ENCODE assay signal across 8 cellular contexts in the genomic region with DNA sequence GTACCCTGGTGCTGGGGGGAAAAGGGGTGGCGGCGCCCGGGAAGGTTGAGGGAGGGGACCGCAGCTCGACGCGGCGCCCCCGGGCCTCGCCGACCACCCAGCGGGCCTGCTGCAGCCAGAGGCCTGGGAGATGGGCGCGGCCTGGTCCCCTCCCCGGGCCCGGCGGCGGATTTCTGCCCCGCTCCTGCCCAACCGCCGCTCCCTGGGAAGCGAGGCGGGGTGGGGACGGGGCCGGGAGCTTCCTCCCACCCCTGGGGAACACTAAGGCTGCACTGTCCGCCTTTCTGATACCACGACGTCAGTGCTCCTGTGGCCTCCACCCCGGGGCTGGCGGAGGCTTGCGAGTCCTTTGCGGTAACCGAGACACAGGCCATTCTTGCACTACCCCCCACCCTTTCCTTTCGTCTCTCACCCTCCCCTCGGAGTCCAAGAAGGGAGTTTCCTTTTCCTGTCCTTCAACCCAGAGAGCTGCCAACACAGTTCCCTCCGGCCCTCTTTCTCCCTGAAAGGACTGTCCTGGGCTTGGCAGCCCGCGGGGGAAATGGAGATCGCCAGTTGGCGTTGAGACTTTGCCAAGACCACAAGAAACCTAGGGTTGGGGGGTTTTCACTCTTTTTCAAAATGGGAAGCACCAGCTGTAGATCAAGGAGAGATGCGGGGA. TPM values are rescaled to one million over a fixed set of nuclear protein-coding genes. Genes with fewer than 3 reads are reported as not detected.
A peak's percentile ranks its signal among the peaks of the same experiment; 100 is the strongest.
DNase-seq lines count a peak whose midpoint lies in the region; ATAC-seq lines count a peak whose summit lies in the region.

No MANE protein-coding gene starts in this region.

- H3K9me3 ChIP-seq in BLaER1: no peaks in the 10 kb centered on the region

- peaks cover 47% of the 10 kb centered on the region for H4K20me1 ChIP-seq in BLaER1

- peak overlapping the region; percentile 98 to 99 for H3K27ac Mint-ChIP-seq in stimulated activated naive CD8-positive, alpha-beta T cell treated with anti-CD3 and anti-CD28 coated beads, Interleukin-15, amount 100 ng/mL, for 72 hours

- no peaks in the 10 kb centered on the region for H3K9me3 Mint-ChIP-seq in stimulated activated naive CD8-positive, alpha-beta T cell treated with anti-CD3 and anti-CD28 coated beads, Interleukin-15, amount 100 ng/mL, for 72 hours

- peaks cover 1% of the 10 kb centered on the region; the same call in 1 of the 2 replicates for H3K36me3 ChIP-seq in BLaER1

- no peaks in the 10 kb centered on the region for H3K27me3 ChIP-seq in BLaER1

- peak overlapping the region; percentile 96 to 100 for H3K4me3 Mint-ChIP-seq in stimulated activated naive CD8-positive, alpha-beta T cell treated with anti-CD3 and anti-CD28 coated beads, Interleukin-15, amount 100 ng/mL, for 72 hours

- DNase-seq in NCI-H2227 treated with DMSO at 0.1 percent for 48 hours (lab: John Stamatoyannopoulos, UW): peak; percentile 30
- peak; percentile 36 for DNase-seq in activated CD8-positive, alpha-beta memory T cell treated with anti-CD3 and anti-CD28 coated beads, Interleukin-2, amount 50 U/mL, for 4 hours
- DNase-seq in mucosa of gallbladder (ENCODE audit: low spot score): peak; percentile 38
- peak in 1 of 2 donors; percentile 58 for DNase-seq in stimulated activated naive CD8-positive, alpha-beta T cell treated with anti-CD3 and anti-CD28 coated beads, Interleukin-15, amount 100 ng/mL, for 72 hours

- ATAC-seq in GM18868 (IDR thresholded peaks at IDR 0.05; ENCODE audit: unreplicated experiment) (peak; percentile 24), HG03095 (IDR thresholded peaks at IDR 0.05; ENCODE audit: unreplicated experiment) (peak; percentile 31), esophagus mucosa (peak; percentile 72)
- ATAC-seq in stimulated activated naive CD8-positive, alpha-beta T cell treated with anti-CD3 and anti-CD28 coated beads, Interleukin-15, amount 100 ng/mL, for 72 hours: peak; percentile 44

- peaks cover 6% of the 10 kb centered on the region for H3K27me3 Mint-ChIP-seq in stimulated activated naive CD8-positive, alpha-beta T cell treated with anti-CD3 and anti-CD28 coated beads, Interleukin-15, amount 100 ng/mL, for 72 hours

- H3K4me1 Mint-ChIP-seq in stimulated activated naive CD8-positive, alpha-beta T cell treated with anti-CD3 and anti-CD28 coated beads, Interleukin-15, amount 100 ng/mL, for 72 hours: peaks cover 50% of the 10 kb centered on the region

- H3K9ac ChIP-seq in BLaER1: peak overlapping the region; percentile 96

- H3K4me3 ChIP-seq in BLaER1: peak overlapping the region; percentile 88

- H3K4me1 ChIP-seq in BLaER1: peaks cover 33% of the 10 kb centered on the region

- H3K27ac ChIP-seq in BLaER1: peak overlapping the region; percentile 92

- peak overlapping the region; percentile 87 for H3K4me2 ChIP-seq in BLaER1

RNA-seq across cellular contexts. Expression of a gene that starts 0.7 kb away (rescaled TPM):
- total RNA-seq in esophagus mucosa (99.9 TPM), mucosa of gallbladder (65.7 TPM)
